In genomic region chr17:62984801-62985200, GRCh38 we compare ENCODE assay signal across 22 cellular contexts. TPM values are rescaled to one million over a fixed set of nuclear protein-coding genes. Genes with fewer than 3 reads are reported as not detected.
DNase-seq lines count a peak whose midpoint lies in the region; FAIRE-seq and TF ChIP-seq lines count a peak whose summit lies in the region.
"Had no signal": no experiment of that assay in that cellular context is flagged by ENCODE, and none has a peak within 500 bp of the region (broad histone marks: within the 10 kb centered on the region; RNA-seq: fewer than 3 reads in every experiment).

No MANE protein-coding gene starts in this region.

- peak; percentile 17 for FAIRE-seq in keratinocyte (lab: Jason Lieb, UNC)
- FAIRE-seq: G401.6, GM12891, GM19239 had no signal

- H3K4me2 ChIP-seq in keratinocyte (ENCODE audit: control insufficient read depth, extremely low read depth, insufficient read depth, low read depth, low read length): no peak overlapping the region
- H3K4me2 ChIP-seq: A549, BLaER1 had no signal

- H3K27me3 ChIP-seq in keratinocyte (ENCODE audit: control insufficient read depth, extremely low read depth, insufficient read depth, low read length) (no peaks in the 10 kb centered on the region), BE2C (no peaks in the 10 kb centered on the region)
- H3K27me3 ChIP-seq: BLaER1 had no signal

- no peak overlapping the region for H2AFZ ChIP-seq in keratinocyte (ENCODE audit: control insufficient read depth, low read length)

- no peaks in the 10 kb centered on the region for H3K36me3 ChIP-seq in keratinocyte (ENCODE audit: control insufficient read depth in 2 of 2, extremely low read depth in 1 of 2, insufficient read depth in 2 of 2, low read length in 2 of 2)
- H3K36me3 ChIP-seq in BE2C: peaks cover 7% of the 10 kb centered on the region; the same call in 1 of the 2 replicates
- H3K36me3 ChIP-seq: BLaER1 had no signal

- H3K9me1 ChIP-seq in keratinocyte (ENCODE audit: control insufficient read depth, extremely low read depth, insufficient read depth, low read length): peaks cover 4% of the 10 kb centered on the region

- H3K27ac ChIP-seq in keratinocyte (ENCODE audit: control insufficient read depth, insufficient read depth, low read length): no peak overlapping the region
- H3K27ac ChIP-seq: 22Rv1, A549, BLaER1 had no signal

- DNase-seq in amniotic epithelial cell (ENCODE audit: low read depth) (peak; percentile 33), choroid plexus epithelial cell (ENCODE audit: low read depth) (peak; percentile 44), keratinocyte (ENCODE audit: low read depth, low spot score) (no peak), SW 1271 (lab: John Stamatoyannopoulos, UW) (no peak), BE2C (no peak), DMS153 treated with DMSO at 0.1 percent for 48 hours (lab: John Stamatoyannopoulos, UW; ENCODE audit: unreplicated experiment) (no peak)
- DNase-seq: AML-193; C1 segment of cervical spinal cord; CD4-positive, alpha-beta memory T cell; CD4-positive, CD25-positive, alpha-beta regulatory T cell; CD8-positive, alpha-beta memory T cell; COR-L47; DMS 273 treated with DMSO at 0.1 percent for 48 hours; DMS153; DMS79 treated with DMSO at 0.1 percent for 48 hours; GF-D8 had no signal

- H3K4me3 ChIP-seq in choroid plexus epithelial cell (ENCODE audit: low read depth, low read length) (no peak overlapping the region), keratinocyte (ENCODE audit: control insufficient read depth in 2 of 3, extremely low read depth in 1 of 3, insufficient read depth in 2 of 3, low read depth in 1 of 3, low read length in 3 of 3) (no peak overlapping the region), BE2C (ENCODE audit: low read depth, low read length) (no peak overlapping the region)
- H3K4me3 ChIP-seq: A549, BLaER1 had no signal

- H3K9ac ChIP-seq in keratinocyte (ENCODE audit: control insufficient read depth, extremely low read depth, insufficient read depth, low read length): no peak overlapping the region
- H3K9ac ChIP-seq: BLaER1 had no signal

- H3K4me1 ChIP-seq in keratinocyte (ENCODE audit: control insufficient read depth, extremely low read depth, insufficient read depth, low read length): peaks cover 5% of the 10 kb centered on the region
- peaks cover 4% of the 10 kb centered on the region; the same call in 1 of the 2 replicates for H3K4me1 ChIP-seq in BE2C
- H3K4me1 ChIP-seq: A549, BLaER1 had no signal

- H3K9me3 ChIP-seq in keratinocyte (ENCODE audit: control insufficient read depth, low read depth, low read length) (no peaks in the 10 kb centered on the region), BE2C (no peaks in the 10 kb centered on the region)

- H4K20me1 ChIP-seq in keratinocyte (ENCODE audit: control insufficient read depth, extremely low read depth, insufficient read depth, low read length): peaks cover 12% of the 10 kb centered on the region

- peaks cover 100% of the 10 kb centered on the region for H3K79me2 ChIP-seq in keratinocyte (ENCODE audit: control insufficient read depth, insufficient read depth, low read length)

- dilution Hi-C loops in keratinocyte (cut with MboI; ENCODE audit: extremely low pct_ligation_motif_present, low sequenced_read_pairs): no loop called here

- TF ChIP-seq CTCF in choroid plexus epithelial cell (conservative IDR thresholded peaks at IDR 0.05; ENCODE audit: low read depth, low read length) (no peak), keratinocyte (optimal IDR thresholded peaks at IDR 0.05 in 1 of 3, IDR thresholded peaks at IDR 0.05 in 1 of 3, conservative IDR thresholded peaks at IDR 0.05 in 1 of 3; ENCODE audit: extremely low read depth in 1 of 3, insufficient read depth in 2 of 3, low read length in 3 of 3) (no peak), BE2C (IDR thresholded peaks at IDR 0.05; ENCODE audit: low read depth, low read length) (no peak)

RNA-seq across cellular contexts. Expression of gene TANC2, which starts 18.8 kb away (rescaled TPM):
- 19.9 to 30.5 TPM (median 22.4 TPM) in 3 replicates for polyA plus RNA-seq in keratinocyte
- 9.5 TPM for polyA plus RNA-seq in keratinocyte (2011; ENCODE audit: low read depth)
- 24.8 and 29.3 TPM in 2 replicates for polyA plus RNA-seq in keratinocyte (2011; cell fraction: cytosol; rRNA removed)
- polyA plus RNA-seq in keratinocyte (2011; cell fraction: nucleus; rRNA removed): 75.3 and 109 TPM in 2 replicates
- polyA plus RNA-seq in keratinocyte (2012; ENCODE audit: low replicate concordance): 24.4 and 25.5 TPM in 2 replicates
- 351 to 386 TPM (median 378 TPM) in 3 replicates for polyA minus RNA-seq in keratinocyte
- polyA minus RNA-seq in keratinocyte (2011; cell fraction: cytosol; rRNA and poly(A)+ RNA removed): 97.6 TPM
- polyA minus RNA-seq in keratinocyte (2011; cell fraction: nucleus; rRNA and poly(A)+ RNA removed): 296 and 581 TPM in 2 replicates
- 18.6 TPM for polyA plus RNA-seq in BE2C (2012; ENCODE audit: insufficient read depth, insufficient read length, low read depth)

Comparison
In these comparisons a context has a peak if more than half of its experiments do, and no peak if none do; other contexts are left out.
1. DNase-seq: peak in amniotic epithelial cell (single experiment) and choroid plexus epithelial cell (single experiment); none in keratinocyte (single experiment), SW 1271 (0 of 2), BE2C (single experiment) and DMS153 treated with DMSO at 0.1 percent for 48 hours (single experiment).